In the genomic region with DNA sequence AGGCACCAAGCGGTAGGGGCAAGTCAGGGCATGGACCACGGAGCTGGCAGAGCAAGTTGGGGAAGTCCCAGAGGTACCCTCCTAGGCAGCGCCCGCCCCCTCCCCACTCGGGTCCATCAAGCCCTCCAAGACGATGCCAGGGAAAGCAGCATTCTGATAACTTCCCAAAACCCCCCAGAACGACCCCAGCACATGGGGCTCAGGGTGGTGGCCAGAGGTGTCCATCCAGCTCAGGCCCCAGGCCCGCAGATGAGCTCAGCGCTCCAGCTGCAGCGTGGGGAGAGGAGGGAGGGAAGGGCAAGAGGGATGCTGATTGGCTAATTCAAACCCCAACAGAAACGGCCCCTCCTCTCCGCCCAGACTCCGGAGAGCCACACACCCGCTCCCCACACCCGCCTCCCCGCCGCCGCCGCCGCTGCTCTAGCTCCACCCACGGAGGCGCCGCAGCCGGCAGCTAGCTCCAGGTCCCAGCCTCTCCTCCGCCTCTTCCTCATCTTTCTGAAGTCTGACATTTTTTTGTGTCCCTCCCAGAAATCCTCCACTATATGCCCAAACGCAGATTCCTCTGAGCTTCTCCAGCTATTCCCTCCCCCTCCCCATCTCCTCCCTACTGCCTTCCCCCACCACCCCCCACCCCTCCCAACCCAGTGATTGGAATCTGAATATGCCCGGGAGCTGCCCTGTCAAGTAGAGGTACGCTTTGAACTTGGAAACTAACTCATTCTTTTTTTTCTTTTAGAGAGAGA, we compare ENCODE assay signal across 8 cellular contexts.
A peak's percentile ranks its signal among the peaks of the same experiment; 100 is the strongest.
DNase-seq lines count a peak whose midpoint lies in the region; ATAC-seq and TF ChIP-seq lines count a peak whose summit lies in the region.

No MANE protein-coding gene starts in this region.

- peak; percentile 87 for ATAC-seq in GM19025 (IDR thresholded peaks at IDR 0.05; ENCODE audit: low read depth, unreplicated experiment)
- ATAC-seq in HG03280 (IDR thresholded peaks at IDR 0.05; ENCODE audit: unreplicated experiment): peak; percentile 79

- DNase-seq in AG08395 (ENCODE audit: low spot score) (peak; percentile 98), NCI-H510A (lab: John Stamatoyannopoulos, UW) (peak; percentile 90), choroid plexus epithelial cell (ENCODE audit: low read depth) (peak; percentile 96)
- peak; percentile 79 to 81 for DNase-seq in activated CD4-positive, alpha-beta T cell treated with anti-CD3 and anti-CD28 coated beads for 4 hours
- peak; percentile 47 to 84 (median 69) for DNase-seq in stimulated activated CD4-positive, alpha-beta T cell treated with anti-CD3 and anti-CD28 coated beads, Interleukin-1b, Interleukin-23, amount 100 ng/mL, for 24 hours (ENCODE audit: low read depth in 4 of 4, low spot score in 1 of 4)

- H3K27me3 ChIP-seq in layer of hippocampus (ENCODE audit: control insufficient read depth, insufficient read depth, low read length): no peaks in the 10 kb centered on the region

- H3K4me3 ChIP-seq in choroid plexus epithelial cell (ENCODE audit: low read depth, low read length): peak overlapping the region; percentile 43

- no peak for TF ChIP-seq CTCF in choroid plexus epithelial cell (conservative IDR thresholded peaks at IDR 0.05; ENCODE audit: low read depth, low read length)

- peak overlapping the region; percentile 95 for H3K27ac ChIP-seq in layer of hippocampus (ENCODE audit: low read depth, low read length)

Comparison
In these comparisons a context has a peak if more than half of its experiments do, and no peak if none do; other contexts are left out.
1. Peak in every context shown above with its lines: DNase-seq, ATAC-seq, H3K4me3 ChIP-seq and H3K27ac ChIP-seq.